8 cellular contexts compared by ENCODE assay signal in the genomic region with DNA sequence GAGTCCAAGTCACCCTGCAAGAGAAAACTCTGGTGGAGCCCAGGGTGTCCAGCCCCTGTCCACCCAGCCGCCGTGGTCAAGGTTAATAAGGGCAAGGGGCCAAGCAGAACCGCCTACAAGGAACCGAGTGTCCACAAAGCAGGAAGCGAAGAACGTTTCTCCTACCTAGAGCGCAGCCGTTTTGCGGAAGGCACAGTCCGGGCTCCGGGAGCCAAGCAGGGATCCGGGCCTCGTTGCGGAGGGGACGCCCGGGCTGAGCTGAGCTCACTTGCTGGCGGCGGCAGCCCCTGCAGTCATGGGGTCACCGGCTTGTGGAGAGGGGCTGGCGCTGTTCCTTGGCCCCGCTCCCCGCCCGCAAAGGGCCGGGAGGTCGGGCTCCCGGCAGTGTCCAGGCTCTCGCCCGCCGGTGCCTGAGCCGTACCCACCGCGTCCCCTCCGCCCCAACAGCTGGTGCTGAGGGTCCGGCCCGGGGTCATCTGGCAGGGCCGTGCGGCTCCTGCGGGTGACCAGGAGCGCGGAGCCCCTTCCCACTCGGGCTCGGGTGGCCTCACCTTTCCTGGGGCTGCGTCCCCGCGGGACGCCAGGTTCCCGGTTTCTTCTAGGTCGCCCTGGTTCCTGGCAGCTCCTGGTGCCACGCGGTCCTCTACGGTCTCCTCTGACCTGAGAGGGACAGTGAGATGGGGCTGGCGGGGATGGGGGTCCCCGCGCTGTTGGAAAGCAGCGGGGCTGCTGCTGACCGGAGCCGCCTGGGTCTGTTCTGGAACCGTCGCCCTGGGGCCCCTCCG. TPM values are rescaled to one million over a fixed set of nuclear protein-coding genes. Genes with fewer than 3 reads are reported as not detected.
DNase-seq lines count a peak whose midpoint lies in the region; ATAC-seq and TF ChIP-seq lines count a peak whose summit lies in the region.

No MANE protein-coding gene starts in this region.

- 2 to 5% (median 3%) methylated on average over 39 to 60 of the region's 60 CpGs for WGBS in ovary, 3 donors

- no peak for TF ChIP-seq EP300 in ovary (IDR thresholded peaks at IDR 0.05)

- ATAC-seq in GM21737 (IDR thresholded peaks at IDR 0.05; ENCODE audit: unreplicated experiment) (no peak), HG03139 (IDR thresholded peaks at IDR 0.05; ENCODE audit: unreplicated experiment) (no peak)

- peak overlapping the region; percentile 77 for H3K4me3 Mint-ChIP-seq in activated CD4-positive, alpha-beta memory T cell treated with anti-CD3 and anti-CD28 coated beads for 36 hours

- H3K27ac Mint-ChIP-seq in activated CD4-positive, alpha-beta memory T cell treated with anti-CD3 and anti-CD28 coated beads for 36 hours, result no peak overlapping the region

- no peaks in the 10 kb centered on the region for H3K9me3 ChIP-seq in cardiac muscle cell (ENCODE audit: low read depth)
- H3K9me3 ChIP-seq in ovary, result no peaks in the 10 kb centered on the region

- H3K36me3 Mint-ChIP-seq in activated CD4-positive, alpha-beta memory T cell treated with anti-CD3 and anti-CD28 coated beads for 36 hours, result no peaks in the 10 kb centered on the region

- H3K27me3 ChIP-seq in cardiac muscle cell, result peaks cover 88% of the 10 kb centered on the region
- H3K27me3 ChIP-seq in ovary, result no peaks in the 10 kb centered on the region

- POLR2A ChIA-PET in activated CD4-positive, alpha-beta memory T cell treated with anti-CD3 and anti-CD28 coated beads for 36 hours (lab: Charles Lee), result no interaction called here

- H3K36me3 ChIP-seq in cardiac muscle cell, result no peaks in the 10 kb centered on the region
- H3K36me3 ChIP-seq in ovary, result no peaks in the 10 kb centered on the region

- peak overlapping the region; percentile 33 for H3K4me3 ChIP-seq in cardiac muscle cell
- peak overlapping the region; percentile 39 for H3K4me3 ChIP-seq in ovary

- TF ChIP-seq CTCF in GM13977 (IDR thresholded peaks at IDR 0.05; ENCODE audit: extremely low read depth, insufficient read depth, missing control alignments), result no peak
- no peak for TF ChIP-seq CTCF in cardiac muscle cell (IDR thresholded peaks at IDR 0.05; ENCODE audit: low read depth, low read length)
- TF ChIP-seq CTCF in ovary (IDR thresholded peaks at IDR 0.05), result no peak

- CTCF ChIA-PET in activated CD4-positive, alpha-beta memory T cell treated with anti-CD3 and anti-CD28 coated beads for 36 hours (lab: Charles Lee), result interaction anchor here (0.7 to 1.1 kb wide), 3 partner anchors 8 to 57 kb away, joined by 3 to 4 read pairs (median 4); no protein-coding TSS in a partner anchor

- in situ Hi-C loops in GM13977 (cut with MboI; ENCODE audit: low pct_unique_long_range_greater_than_20kb, low sequenced_read_pairs, unreplicated experiment), result no loop called here

- H3K27me3 Mint-ChIP-seq in activated CD4-positive, alpha-beta memory T cell treated with anti-CD3 and anti-CD28 coated beads for 36 hours, result peaks cover 46% of the 10 kb centered on the region

- H3K27ac ChIP-seq in cardiac muscle cell, result no peak overlapping the region
- no peak overlapping the region for H3K27ac ChIP-seq in ovary

- H3K4me1 ChIP-seq in cardiac muscle cell (ENCODE audit: low read depth), result peaks cover 17% of the 10 kb centered on the region
- H3K4me1 ChIP-seq in ovary (ENCODE audit: insufficient read depth), result peaks cover 11% of the 10 kb centered on the region

- intact Hi-C loops in activated CD4-positive, alpha-beta memory T cell treated with anti-CD3 and anti-CD28 coated beads for 36 hours (cut with micrococcal nuclease), result loop anchor here (2.0 to 10.0 kb wide), 3 partner anchors 58 to 254 kb away; a partner anchor contains a TSS
- intact Hi-C loops in ovary (cut with DNase I), result no loop called here

- peak; percentile 24 for DNase-seq in GM13977 (ENCODE audit: low spot score)
- peak; percentile 24 for DNase-seq in activated CD4-positive, alpha-beta memory T cell treated with anti-CD3 and anti-CD28 coated beads for 36 hours
- DNase-seq in cardiac muscle cell (ENCODE audit: low read depth in 1 of 2, low spot score in 1 of 2), result peak; percentile 34 to 44
- peak in 3 of 5 donors; percentile 48 to 51 (median 49) for DNase-seq in ovary
- no peak for DNase-seq in H4 (ENCODE audit: low spot score)
- no peak for DNase-seq in NCI-H128 (lab: John Stamatoyannopoulos, UW; ENCODE audit: unreplicated experiment)

- H3K9me3 Mint-ChIP-seq in activated CD4-positive, alpha-beta memory T cell treated with anti-CD3 and anti-CD28 coated beads for 36 hours, result no peaks in the 10 kb centered on the region

- TF ChIP-seq POLR2A in ovary (IDR thresholded peaks at IDR 0.05), result no peak

- H3K4me1 Mint-ChIP-seq in activated CD4-positive, alpha-beta memory T cell treated with anti-CD3 and anti-CD28 coated beads for 36 hours (ENCODE audit: low read depth), result peaks cover 12% of the 10 kb centered on the region

RNA-seq across cellular contexts. Expression of a gene that starts 14.0 kb away (rescaled TPM):
- 10 to 100 TPM in 1 of 2 experiments, 1 to 10 TPM in 1; 9.6 to 10.9 TPM for total RNA-seq in activated CD4-positive, alpha-beta memory T cell treated with anti-CD3 and anti-CD28 coated beads for 36 hours
- total RNA-seq in cardiac muscle cell (4.2 and 4.8 TPM in 2 replicates), ovary (10 to 100 TPM in 1 of 7 donors, 1 to 10 TPM in 6; 4.4 to 13.0 (median 7.3) TPM)
- polyA plus RNA-seq in cardiac muscle cell (6.6 and 6.8 TPM in 2 replicates), ovary (1 to 10 TPM; 4.8 to 5.2 TPM)
- total RNA-seq in H4 (2014; rRNA removed; shearing (Covaris generic)), result 13.4 and 14.6 TPM in 2 replicates

Comparison
In these comparisons a context has a peak if more than half of its experiments do, and no peak if none do; other contexts are left out.
1. DNase-seq: peak in GM13977 (single experiment), activated CD4-positive, alpha-beta memory T cell treated with anti-CD3 and anti-CD28 coated beads for 36 hours (single experiment), cardiac muscle cell (2 of 2) and ovary (3 of 5); none in H4 (single experiment) and NCI-H128 (single experiment).